ENCODE assay signal across 2 cellular contexts in genomic region chr2:10123281-10123680, GRCh38.
TF ChIP-seq lines count a peak whose summit lies in the region.

No MANE protein-coding gene starts in this region.

TF ChIP-seq in IMR-90, 13 proteins besides CTCF, POLR2A, EP300 and RAD21:
- TF ChIP-seq CHD1 (IDR thresholded peaks at IDR 0.05; ENCODE audit: low read depth, low read length) (no peak), USF2 (IDR thresholded peaks at IDR 0.05; ENCODE audit: low read depth, low read length) (no peak), BHLHE40 (IDR thresholded peaks at IDR 0.05; ENCODE audit: low read depth, low read length) (no peak), RFX5 (IDR thresholded peaks at IDR 0.05; ENCODE audit: low read depth, low read length) (no peak), SMC3 (IDR thresholded peaks at IDR 0.05; ENCODE audit: low read depth, low read length) (no peak), FOS (IDR thresholded peaks at IDR 0.05; ENCODE audit: low read depth, low read length) (no peak), CEBPB (IDR thresholded peaks at IDR 0.05; ENCODE audit: low read depth, low read length) (no peak), NFE2L2 (IDR thresholded peaks at IDR 0.05; ENCODE audit: low read depth, low read length) (no peak), MAZ (IDR thresholded peaks at IDR 0.05; ENCODE audit: borderline replicate concordance, low read depth, low read length) (no peak), MAFK (IDR thresholded peaks at IDR 0.05; ENCODE audit: low read depth, low read length) (no peak), ELK1 (IDR thresholded peaks at IDR 0.05; ENCODE audit: borderline replicate concordance, low read depth, low read length) (no peak), RCOR1 (IDR thresholded peaks at IDR 0.05; ENCODE audit: insufficient replicate concordance, low read length) (no peak), MXI1 (IDR thresholded peaks at IDR 0.05; ENCODE audit: borderline replicate concordance, low read depth, low read length) (no peak)

TF ChIP-seq in GM12878, 131 proteins besides CTCF, POLR2A, EP300 and RAD21:
- TF ChIP-seq TARDBP (IDR thresholded peaks at IDR 0.05; ENCODE audit: borderline replicate concordance) (no peak), FOXM1 (IDR thresholded peaks at IDR 0.05; ENCODE audit: low read depth, low read length) (no peak), BACH1 (IDR thresholded peaks at IDR 0.05; ENCODE audit: borderline replicate concordance) (no peak), CBX5 (IDR thresholded peaks at IDR 0.05; ENCODE audit: low read depth) (no peak)
